29 cellular contexts compared by ENCODE assay signal in the genomic region with DNA sequence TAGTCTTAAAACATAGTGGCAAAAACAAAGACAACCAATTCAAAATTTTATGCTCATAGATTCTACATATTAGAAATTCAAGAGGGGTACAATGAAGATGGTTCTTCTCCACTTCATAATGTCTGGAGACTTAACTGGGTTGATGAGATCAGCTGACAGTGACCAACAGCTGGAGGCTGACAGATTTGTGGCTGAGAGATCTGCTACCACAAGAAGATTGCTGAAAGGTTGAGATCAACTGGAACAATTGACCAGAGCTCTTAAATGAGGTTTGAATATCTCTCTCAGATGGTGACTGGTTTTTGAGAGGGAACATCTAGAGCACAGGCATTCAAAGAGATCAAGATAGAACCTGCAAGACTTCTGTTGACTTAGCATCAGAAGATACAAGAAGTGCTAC.
"Had no signal": no experiment of that assay in that cellular context is flagged by ENCODE, and none has a peak within 500 bp of the region (broad histone marks: within the 10 kb centered on the region; RNA-seq: fewer than 3 reads in every experiment).

No MANE protein-coding gene starts in this region.

- H3K9me3 ChIP-seq: esophagus squamous epithelium, gastroesophageal sphincter, heart right ventricle had no signal

- H3K9me3 Mint-ChIP-seq: activated B cell treated with CpG ODN at 0.5 μM for 24 hours; activated CD8-positive, alpha-beta T cell treated with anti-CD3 and anti-CD28 coated beads for 36 hours; T-helper 2 cell treated with Interferon-gamma antibody and Interleukin-4, amounts not matched to agents 5 μg/mL and 100 μg/mL, for 36 hours had no signal

- H3K4me3 Mint-ChIP-seq: activated B cell treated with CpG ODN at 0.5 μM for 24 hours; activated CD8-positive, alpha-beta T cell treated with anti-CD3 and anti-CD28 coated beads for 36 hours; activated naive CD8-positive, alpha-beta T cell; activated T-cell treated with anti-CD3 and anti-CD28 coated beads, Interleukin-2, amount 50 U/mL, for 4 hours; activated T-helper 17 cell treated with anti-CD3 and anti-CD28 coated beads, Interleukin-2, amount 50 U/mL, for 72 hours; effector memory CD8-positive, alpha-beta T cell; T-helper 17 cell; T-helper 2 cell treated with Interferon-gamma antibody and Interleukin-4, amounts not matched to agents 5 μg/mL and 100 μg/mL, for 36 hours had no signal

- H3K27me3 ChIP-seq: esophagus squamous epithelium, gastroesophageal sphincter, heart right ventricle had no signal

- H3K4me3 ChIP-seq: esophagus squamous epithelium, gastroesophageal sphincter, heart right ventricle had no signal

- DNase-seq: activated B cell treated with CpG ODN at 0.5 μM for 24 hours; activated CD4-positive, alpha-beta T cell treated with anti-CD3 and anti-CD28 coated beads for 48 hours; activated CD4-positive, alpha-beta T cell treated with anti-CD3 and anti-CD28 coated beads, Interleukin-2, amount 50 U/mL, for 1 hour; activated CD4-positive, alpha-beta T cell treated with anti-CD3 and anti-CD28 coated beads, Interleukin-2, amount 50 U/mL, for 48 hours; activated CD8-positive, alpha-beta memory T cell treated with anti-CD3 and anti-CD28 coated beads for 24 hours; activated CD8-positive, alpha-beta T cell treated with anti-CD3 and anti-CD28 coated beads for 36 hours; activated effector memory CD4-positive, alpha-beta T cell treated with Interleukin-2 at 50 U/mL for 16 hours; activated gamma-delta T cell treated with Interleukin-2 at 50 U/mL for 16 hours; activated naive CD4-positive, alpha-beta T cell treated with anti-CD3 and anti-CD28 coated beads, Interleukin-2, amount 50 U/mL, for 16 hours; activated naive CD4-positive, alpha-beta T cell treated with Interleukin-2 at 50 U/mL for 16 hours; activated T-cell treated with anti-CD3 and anti-CD28 coated beads, Interleukin-2, amount 50 U/mL, for 4 hours; amniotic stem cell; anterior cingulate cortex; caudate nucleus; cortex of kidney; dermis blood vessel endothelial cell; effector CD4-positive, alpha-beta T cell; effector memory CD8-positive, alpha-beta T cell; erythroblast; esophagus squamous epithelium; foreskin melanocyte; heart right ventricle; T-helper 17 cell; T1000; WERI-Rb-1 had no signal

- H3K36me3 ChIP-seq: esophagus squamous epithelium, gastroesophageal sphincter, heart right ventricle, WERI-Rb-1 had no signal

- H3K27me3 Mint-ChIP-seq: activated B cell treated with CpG ODN at 0.5 μM for 24 hours; activated CD8-positive, alpha-beta T cell treated with anti-CD3 and anti-CD28 coated beads for 36 hours; activated naive CD8-positive, alpha-beta T cell; activated T-helper 17 cell treated with anti-CD3 and anti-CD28 coated beads, Interleukin-2, amount 50 U/mL, for 72 hours; effector memory CD8-positive, alpha-beta T cell; T-helper 17 cell had no signal

- H3K27ac ChIP-seq: esophagus squamous epithelium, gastroesophageal sphincter, heart right ventricle, WERI-Rb-1 had no signal

- H3K36me3 Mint-ChIP-seq: activated naive CD8-positive, alpha-beta T cell had no signal

- H3K4me1 Mint-ChIP-seq: activated B cell treated with CpG ODN at 0.5 μM for 24 hours; activated T-helper 17 cell treated with anti-CD3 and anti-CD28 coated beads, Interleukin-2, amount 50 U/mL, for 72 hours; T-helper 17 cell had no signal

- H3K4me1 ChIP-seq: esophagus squamous epithelium, gastroesophageal sphincter had no signal

- H3K27ac Mint-ChIP-seq: activated B cell treated with CpG ODN at 0.5 μM for 24 hours; activated CD8-positive, alpha-beta T cell treated with anti-CD3 and anti-CD28 coated beads for 36 hours; activated naive CD8-positive, alpha-beta T cell; activated T-helper 17 cell treated with anti-CD3 and anti-CD28 coated beads, Interleukin-2, amount 50 U/mL, for 72 hours; effector memory CD8-positive, alpha-beta T cell; T-helper 17 cell; T-helper 2 cell treated with Interferon-gamma antibody and Interleukin-4, amounts not matched to agents 5 μg/mL and 100 μg/mL, for 36 hours had no signal
